ENCODE assay signal across 25 cellular contexts in the genomic region with DNA sequence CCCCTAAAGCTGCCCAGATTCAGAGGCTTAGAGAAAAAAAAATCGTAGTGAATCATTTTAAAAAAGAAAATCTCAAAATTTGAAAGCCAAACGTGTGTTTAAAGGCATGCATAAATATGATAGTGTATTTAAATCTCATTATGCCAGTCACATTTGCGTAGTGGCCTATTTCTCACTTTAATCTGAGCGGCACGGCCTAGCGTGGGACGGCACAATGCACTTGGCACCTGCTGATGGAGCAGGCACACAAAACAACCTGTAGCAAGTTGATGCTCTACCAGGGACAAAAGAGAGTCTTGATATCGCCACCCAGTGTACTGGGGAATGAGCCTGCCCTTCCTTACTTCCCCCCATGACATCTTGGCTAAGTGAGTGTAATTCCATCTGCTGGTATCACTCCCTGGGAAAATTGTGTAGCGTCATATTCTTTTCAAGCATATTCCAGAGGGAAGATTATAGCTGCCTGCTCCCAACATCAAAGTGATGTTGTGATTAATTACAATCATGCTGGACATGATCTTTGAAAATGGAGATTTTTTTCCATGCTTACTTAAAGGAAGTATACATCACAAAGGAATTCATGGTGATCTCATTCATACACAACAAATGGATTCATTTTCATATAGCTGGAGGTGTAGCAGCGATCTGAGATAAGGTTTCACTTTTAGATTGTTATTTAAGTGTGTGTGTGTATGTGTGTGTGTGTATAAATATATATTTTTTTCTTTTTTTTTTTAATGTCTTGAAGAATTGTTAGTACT.
"Had no signal": no experiment of that assay in that cellular context is flagged by ENCODE, and none has a peak within 500 bp of the region (broad histone marks: within the 10 kb centered on the region; RNA-seq: fewer than 3 reads in every experiment).

No MANE protein-coding gene starts in this region.

- ATAC-seq: gastrocnemius medialis; heart right ventricle; left cardiac atrium; naive thymus-derived CD4-positive, alpha-beta T cell; right cardiac atrium had no signal

- H3K27me3 ChIP-seq: breast epithelium, gastrocnemius medialis, heart right ventricle, ovary, tibial nerve had no signal

- H3K9me3 ChIP-seq: breast epithelium, gastrocnemius medialis, heart right ventricle, ovary, psoas muscle, tibial nerve had no signal

- H3K27me3 Mint-ChIP-seq: dendritic cell treated with granulocyte-macrophage colony-stimulating factor and Interleukin-4, amounts not matched to agents 40 ng/mL and 50 ng/mL, for 4 days; stimulated activated naive CD8-positive, alpha-beta T cell treated with anti-CD3 and anti-CD28 coated beads, Interleukin-15, Interleukin-2, amounts not matched to agents 100 ng/mL and 50 ng/mL, for 24 hours had no signal

- H3K36me3 ChIP-seq: breast epithelium, ovary had no signal

- H3K27ac ChIP-seq: breast epithelium, gastrocnemius medialis, heart right ventricle, ovary, psoas muscle, tibial nerve had no signal

- H3K9me3 Mint-ChIP-seq: dendritic cell treated with granulocyte-macrophage colony-stimulating factor and Interleukin-4, amounts not matched to agents 40 ng/mL and 50 ng/mL, for 4 days; stimulated activated naive CD8-positive, alpha-beta T cell treated with anti-CD3 and anti-CD28 coated beads, Interleukin-15, Interleukin-2, amounts not matched to agents 100 ng/mL and 50 ng/mL, for 24 hours had no signal

- H3K27ac Mint-ChIP-seq: dendritic cell treated with granulocyte-macrophage colony-stimulating factor and Interleukin-4, amounts not matched to agents 40 ng/mL and 50 ng/mL, for 4 days; immature natural killer cell; naive thymus-derived CD4-positive, alpha-beta T cell; stimulated activated naive CD8-positive, alpha-beta T cell treated with anti-CD3 and anti-CD28 coated beads, Interleukin-15, Interleukin-2, amounts not matched to agents 100 ng/mL and 50 ng/mL, for 24 hours had no signal

- DNase-seq: activated CD4-positive, alpha-beta T cell treated with anti-CD3 and anti-CD28 coated beads, Interleukin-2, amount 50 U/mL, for 1 hour; activated CD4-positive, CD25-positive, alpha-beta regulatory T cell treated with anti-CD3 and anti-CD28 coated beads, Interleukin-2, amount 50 U/mL, for 72 hours; activated CD8-positive, alpha-beta memory T cell treated with anti-CD3 and anti-CD28 coated beads for 24 hours; activated CD8-positive, alpha-beta memory T cell treated with anti-CD3 and anti-CD28 coated beads, Interleukin-2, amount 50 U/mL, for 48 hours; activated effector memory CD4-positive, alpha-beta T cell treated with anti-CD3 and anti-CD28 coated beads, Interleukin-2, amount 50 U/mL, for 16 hours; activated naive CD4-positive, alpha-beta T cell treated with anti-CD3 and anti-CD28 coated beads, Interleukin-2, amount 50 U/mL, for 16 hours; activated T-cell treated with anti-CD3 and anti-CD28 coated beads, Interleukin-2, amount 50 U/mL, for 48 hours; aorta; effector memory CD4-positive, alpha-beta T cell; gastrocnemius medialis; heart right ventricle; immature natural killer cell; left cardiac atrium; mesenchymal stem cell; naive thymus-derived CD4-positive, alpha-beta T cell; ovary; psoas muscle; right cardiac atrium; stimulated activated CD4-positive, alpha-beta T cell treated with anti-CD3 and anti-CD28 coated beads, Interleukin-15, amount 100 ng/mL, for 24 hours; stimulated activated CD4-positive, alpha-beta T cell treated with anti-CD3 and anti-CD28 coated beads, Interleukin-2, amount 100 ng/mL, for 48 hours; T1000 had no signal

- H3K36me3 Mint-ChIP-seq: immature natural killer cell; naive thymus-derived CD4-positive, alpha-beta T cell had no signal

- H3K4me1 ChIP-seq: breast epithelium, gastrocnemius medialis, heart right ventricle, psoas muscle, tibial nerve had no signal

- H3K4me3 ChIP-seq: breast epithelium, gastrocnemius medialis, heart right ventricle, ovary, psoas muscle, tibial nerve had no signal

- H3K4me1 Mint-ChIP-seq: immature natural killer cell; naive thymus-derived CD4-positive, alpha-beta T cell had no signal

- H3K4me3 Mint-ChIP-seq: dendritic cell treated with granulocyte-macrophage colony-stimulating factor and Interleukin-4, amounts not matched to agents 40 ng/mL and 50 ng/mL, for 4 days; immature natural killer cell; naive thymus-derived CD4-positive, alpha-beta T cell; stimulated activated naive CD8-positive, alpha-beta T cell treated with anti-CD3 and anti-CD28 coated beads, Interleukin-15, Interleukin-2, amounts not matched to agents 100 ng/mL and 50 ng/mL, for 24 hours had no signal
